In genomic region chr2:94996401-94997100, GRCh38 we compare ENCODE assay signal across 26 cellular contexts. TPM values are rescaled to one million over a fixed set of nuclear protein-coding genes. Genes with fewer than 3 reads are reported as not detected.
DNase-seq lines count a peak whose midpoint lies in the region; ATAC-seq and TF ChIP-seq lines count a peak whose summit lies in the region.
"Had no signal": no experiment of that assay in that cellular context is flagged by ENCODE, and none has a peak within 500 bp of the region (broad histone marks: within the 10 kb centered on the region; RNA-seq: fewer than 3 reads in every experiment).

No MANE protein-coding gene starts in this region.

- H3K36me3 ChIP-seq in lower lobe of right lung (no peaks in the 10 kb centered on the region), spleen (no peaks in the 10 kb centered on the region)
- H3K36me3 ChIP-seq: colonic mucosa, transverse colon had no signal

- intact Hi-C loops in lower lobe of right lung (cut with DNase I): no loop called here
- intact Hi-C loops in spleen (cut with DNase I; ENCODE audit: low total_unique reads): no loop called here
- intact Hi-C loops in CD4-positive, alpha-beta T cell (cut with DNase I, micrococcal nuclease): no loop called here

- TF ChIP-seq CTCF in lower lobe of right lung (IDR thresholded peaks at IDR 0.05) (no peak), spleen (IDR thresholded peaks at IDR 0.05 in 8 of 11, conservative IDR thresholded peaks at IDR 0.05 in 3 of 11) (no peak)
- no peak for TF ChIP-seq CTCF in CD4-positive, alpha-beta T cell (IDR thresholded peaks at IDR 0.05)

- H3K27me3 Mint-ChIP-seq in CD4-positive, alpha-beta T cell: peaks cover 42% of the 10 kb centered on the region

- TF ChIP-seq POLR2A in spleen (IDR thresholded peaks at IDR 0.05): no peak

- H3K9me3 ChIP-seq in lower lobe of right lung: no peaks in the 10 kb centered on the region
- no peaks in the 10 kb centered on the region for H3K9me3 ChIP-seq in spleen
- no peaks in the 10 kb centered on the region for H3K9me3 ChIP-seq in CD4-positive, alpha-beta T cell (ENCODE audit: control insufficient read depth, low read length)
- H3K9me3 ChIP-seq: body of pancreas, colonic mucosa, transverse colon had no signal

- POLR2A ChIA-PET in CD4-positive, alpha-beta T cell (lab: Charles Lee): no interaction called here

- no peak overlapping the region for H3K27ac Mint-ChIP-seq in stimulated activated effector memory CD8-positive, alpha-beta T cell treated with anti-CD3 and anti-CD28 coated beads, Interleukin-12 subunit alpha, Interleukin-12 subunit beta, amount 100 ng/mL, for 72 hours
- H3K27ac Mint-ChIP-seq in CD4-positive, alpha-beta T cell: no peak overlapping the region
- H3K27ac Mint-ChIP-seq: activated CD4-positive, alpha-beta T cell treated with anti-CD3 and anti-CD28 coated beads, Interleukin-2, amount 10 ng/mL, durations not matched to agents 7 days and 5 days; activated CD8-positive, alpha-beta memory T cell treated with anti-CD3 and anti-CD28 coated beads, Interleukin-2, amount 10 ng/mL, durations not matched to agents 7 days and 5 days; progenitor cell of endocrine pancreas had no signal

- peaks cover 10% of the 10 kb centered on the region for H3K27me3 ChIP-seq in lower lobe of right lung (ENCODE audit: low read depth)
- H3K27me3 ChIP-seq in spleen (replicated peaks in 1 of 7): peaks cover 0 to 57% (median 15%) of the 10 kb centered on the region in 7 donors
- peaks cover 24% of the 10 kb centered on the region for H3K27me3 ChIP-seq in CD4-positive, alpha-beta T cell (ENCODE audit: control insufficient read depth, insufficient read depth, low read length)
- H3K27me3 ChIP-seq: body of pancreas had no signal

- no peaks in the 10 kb centered on the region for H3K9me3 Mint-ChIP-seq in stimulated activated effector memory CD8-positive, alpha-beta T cell treated with anti-CD3 and anti-CD28 coated beads, Interleukin-12 subunit alpha, Interleukin-12 subunit beta, amount 100 ng/mL, for 72 hours
- no peaks in the 10 kb centered on the region for H3K9me3 Mint-ChIP-seq in CD4-positive, alpha-beta T cell
- H3K9me3 Mint-ChIP-seq: activated CD4-positive, alpha-beta T cell treated with anti-CD3 and anti-CD28 coated beads, Interleukin-2, amount 10 ng/mL, durations not matched to agents 7 days and 5 days had no signal

- ATAC-seq in lower lobe of right lung: no peak
- ATAC-seq in stimulated activated effector memory CD8-positive, alpha-beta T cell treated with anti-CD3 and anti-CD28 coated beads, Interleukin-12 subunit alpha, Interleukin-12 subunit beta, amount 100 ng/mL, for 72 hours: no peak
- no peak for ATAC-seq in CD4-positive, alpha-beta T cell (ENCODE audit: poor library complexity)
- ATAC-seq: activated CD8-positive, alpha-beta memory T cell treated with anti-CD3 and anti-CD28 coated beads, Interleukin-2, amount 10 ng/mL, durations not matched to agents 7 days and 5 days; body of pancreas; left colon; stimulated activated naive CD8-positive, alpha-beta T cell treated with anti-CD3 and anti-CD28 coated beads, Interleukin-15, Interleukin-2, amounts not matched to agents 100 U/mL and 50 U/mL, for 24 hours had no signal

- CTCF ChIA-PET in CD4-positive, alpha-beta T cell (lab: Charles Lee): no interaction called here

- H3K27ac ChIP-seq in lower lobe of right lung (no peak overlapping the region), spleen (no peak overlapping the region)
- H3K27ac ChIP-seq in CD4-positive, alpha-beta T cell (ENCODE audit: low read depth, low read length): no peak overlapping the region
- H3K27ac ChIP-seq: body of pancreas, colonic mucosa, transverse colon had no signal

- WGBS in spleen, 5 donors: 72 to 81% (median 77%) methylated on average over 22 of the region's 22 CpGs

- H3K4me1 ChIP-seq in lower lobe of right lung (peaks cover 4% of the 10 kb centered on the region), spleen (peaks cover 0 to 6% (median 0%) of the 10 kb centered on the region in 6 donors)
- H3K4me1 ChIP-seq: colonic mucosa, transverse colon had no signal

- no peak overlapping the region for H3K4me3 Mint-ChIP-seq in stimulated activated effector memory CD8-positive, alpha-beta T cell treated with anti-CD3 and anti-CD28 coated beads, Interleukin-12 subunit alpha, Interleukin-12 subunit beta, amount 100 ng/mL, for 72 hours
- H3K4me3 Mint-ChIP-seq in CD4-positive, alpha-beta T cell: no peak overlapping the region
- H3K4me3 Mint-ChIP-seq: activated CD4-positive, alpha-beta T cell treated with anti-CD3 and anti-CD28 coated beads, Interleukin-2, amount 10 ng/mL, durations not matched to agents 7 days and 5 days; activated CD8-positive, alpha-beta memory T cell treated with anti-CD3 and anti-CD28 coated beads, Interleukin-2, amount 10 ng/mL, durations not matched to agents 7 days and 5 days had no signal

- H3K4me3 ChIP-seq in lower lobe of right lung (no peak overlapping the region), spleen (no peak overlapping the region)
- H3K4me3 ChIP-seq: body of pancreas, colonic mucosa, GM12878, smooth muscle cell, transverse colon had no signal

- H3K4me1 Mint-ChIP-seq in stimulated activated effector memory CD8-positive, alpha-beta T cell treated with anti-CD3 and anti-CD28 coated beads, Interleukin-12 subunit alpha, Interleukin-12 subunit beta, amount 100 ng/mL, for 72 hours: no peaks in the 10 kb centered on the region
- no peaks in the 10 kb centered on the region for H3K4me1 Mint-ChIP-seq in CD4-positive, alpha-beta T cell (ENCODE audit: low read depth)
- H3K4me1 Mint-ChIP-seq: activated CD4-positive, alpha-beta T cell treated with anti-CD3 and anti-CD28 coated beads, Interleukin-2, amount 10 ng/mL, durations not matched to agents 7 days and 5 days; activated CD8-positive, alpha-beta memory T cell treated with anti-CD3 and anti-CD28 coated beads, Interleukin-2, amount 10 ng/mL, durations not matched to agents 7 days and 5 days had no signal

- DNase-seq in NCI-H2171 treated with DMSO at 0.1 percent for 48 hours (lab: John Stamatoyannopoulos, UW) (peak; percentile 39), NCI-H2171 (lab: John Stamatoyannopoulos, UW) (no peak), astrocyte of the hippocampus (ENCODE audit: low read depth, low spot score) (peak; percentile 53), lower lobe of right lung (peak; percentile 20), spleen (peak; percentile 57), NCI-H345 (lab: John Stamatoyannopoulos, UW) (no peak)
- no peak for DNase-seq in stimulated activated effector memory CD8-positive, alpha-beta T cell treated with anti-CD3 and anti-CD28 coated beads, Interleukin-12 subunit alpha, Interleukin-12 subunit beta, amount 100 ng/mL, for 72 hours (ENCODE audit: low spot score in 2 of 2)
- DNase-seq in CD4-positive, alpha-beta T cell: no peak
- DNase-seq: activated CD4-positive, alpha-beta T cell treated with anti-CD3 and anti-CD28 coated beads, Interleukin-2, amount 10 ng/mL, durations not matched to agents 7 days and 5 days; activated CD8-positive, alpha-beta memory T cell treated with anti-CD3 and anti-CD28 coated beads, Interleukin-2, amount 10 ng/mL, durations not matched to agents 7 days and 5 days; colonic mucosa; DMS79 treated with DMSO at 0.1 percent for 48 hours; KBM-7; left colon; midbrain; NCI-H1694; NCI-H446 treated with DMSO at 0.1 percent for 48 hours; stimulated activated CD4-positive, alpha-beta T cell treated with anti-CD3 and anti-CD28 coated beads, Interleukin-4, amount 100 ng/mL, for 1 hour; stimulated activated naive CD8-positive, alpha-beta T cell treated with anti-CD3 and anti-CD28 coated beads, Interleukin-15, Interleukin-2, amounts not matched to agents 100 U/mL and 50 U/mL, for 24 hours; transverse colon had no signal

- no peaks in the 10 kb centered on the region for H3K36me3 Mint-ChIP-seq in stimulated activated effector memory CD8-positive, alpha-beta T cell treated with anti-CD3 and anti-CD28 coated beads, Interleukin-12 subunit alpha, Interleukin-12 subunit beta, amount 100 ng/mL, for 72 hours
- no peaks in the 10 kb centered on the region for H3K36me3 Mint-ChIP-seq in CD4-positive, alpha-beta T cell (ENCODE audit: low read depth)
- H3K36me3 Mint-ChIP-seq: activated CD8-positive, alpha-beta memory T cell treated with anti-CD3 and anti-CD28 coated beads, Interleukin-2, amount 10 ng/mL, durations not matched to agents 7 days and 5 days had no signal

RNA-seq across cellular contexts. Expression of gene MAL, which starts 29.0 kb away (rescaled TPM):
- 13.4 TPM for total RNA-seq in lower lobe of right lung
- total RNA-seq in spleen: 10 to 100 TPM in 3 of 7 donors, 1 to 10 TPM in 4; 4.7 to 18.8 (median 8.1) TPM
- polyA plus RNA-seq in spleen: 10 to 100 TPM in 1 of 3 donors, 1 to 10 TPM in 2; 8.4 to 12.7 (median 9.0) TPM
- 100 to 1,000 TPM; 101 to 102 TPM for total RNA-seq in CD4-positive, alpha-beta T cell
- total RNA-seq: A172, body of pancreas, progenitor cell of endocrine pancreas, smooth muscle cell had no signal
- polyA plus RNA-seq: neural cell, smooth muscle cell had no signal

Comparison
In these comparisons a context has a peak if more than half of its experiments do, and no peak if none do; other contexts are left out.
1. DNase-seq: peak in NCI-H2171 treated with DMSO at 0.1 percent for 48 hours (single experiment), astrocyte of the hippocampus (single experiment), lower lobe of right lung (single experiment) and spleen (single experiment); none in NCI-H2171 (single experiment), stimulated activated effector memory CD8-positive, alpha-beta T cell treated with anti-CD3 and anti-CD28 coated beads, Interleukin-12 subunit alpha, Interleukin-12 subunit beta, amount 100 ng/mL, for 72 hours (0 of 2), NCI-H345 (single experiment) and CD4-positive, alpha-beta T cell (0 of 10).